34 cellular contexts compared by ENCODE assay signal in genomic region chrX:139156356-139156755, GRCh38.
"Had no signal": no experiment of that assay in that cellular context is flagged by ENCODE, and none has a peak within 500 bp of the region (broad histone marks: within the 10 kb centered on the region; RNA-seq: fewer than 3 reads in every experiment).

No MANE protein-coding gene starts in this region.

- H3K36me3 Mint-ChIP-seq: activated CD4-positive, alpha-beta memory T cell treated with anti-CD3 and anti-CD28 coated beads for 36 hours; activated CD8-positive, alpha-beta memory T cell treated with anti-CD3 and anti-CD28 coated beads, Interleukin-2, amount 10 ng/mL, durations not matched to agents 7 days and 5 days; activated naive CD4-positive, alpha-beta T cell treated with anti-CD3 and anti-CD28 coated beads, Interleukin-2, amount 10 ng/mL, durations not matched to agents 7 days and 5 days; activated naive CD8-positive, alpha-beta T cell treated with anti-CD3 and anti-CD28 coated beads, Interleukin-2, amount 10 ng/mL, durations not matched to agents 7 days and 5 days had no signal

- H3K27me3 ChIP-seq: ascending aorta, cardiac muscle cell, esophagus squamous epithelium, gastroesophageal sphincter, heart right ventricle had no signal

- H3K27ac Mint-ChIP-seq: activated CD4-positive, alpha-beta memory T cell treated with anti-CD3 and anti-CD28 coated beads for 36 hours; activated CD4-positive, alpha-beta T cell treated with anti-CD3 and anti-CD28 coated beads for 36 hours; activated CD4-positive, alpha-beta T cell treated with anti-CD3 and anti-CD28 coated beads, Interleukin-2, amount 10 ng/mL, durations not matched to agents 24 days and 14 days; activated CD8-positive, alpha-beta memory T cell treated with anti-CD3 and anti-CD28 coated beads, Interleukin-2, amount 10 ng/mL, durations not matched to agents 7 days and 5 days; activated CD8-positive, alpha-beta T cell treated with anti-CD3 and anti-CD28 coated beads, Interleukin-2, amount 10 ng/mL, durations not matched to agents 7 days and 5 days; activated naive CD4-positive, alpha-beta T cell treated with anti-CD3 and anti-CD28 coated beads, Interleukin-2, amount 10 ng/mL, durations not matched to agents 7 days and 5 days; activated naive CD4-positive, alpha-beta T cell treated with anti-CD3 and anti-CD28 coated beads, Interleukin-2, amount 50 U/mL, for 72 hours; activated naive CD8-positive, alpha-beta T cell treated with anti-CD3 and anti-CD28 coated beads, Interleukin-2, amount 10 ng/mL, durations not matched to agents 7 days and 5 days; activated T-cell treated with anti-CD3 and anti-CD28 coated beads, Interleukin-2, amount 50 U/mL, for 24 hours; activated T-cell treated with anti-CD3 and anti-CD28 coated beads, Interleukin-2, amount 50 U/mL, for 72 hours; brain; dendritic cell treated with granulocyte-macrophage colony-stimulating factor and Interleukin-4, amounts not matched to agents 40 ng/mL and 50 ng/mL, for 4 days; effector memory CD8-positive, alpha-beta T cell had no signal

- H3K9me3 Mint-ChIP-seq: activated CD4-positive, alpha-beta memory T cell treated with anti-CD3 and anti-CD28 coated beads for 36 hours; activated T-cell treated with anti-CD3 and anti-CD28 coated beads, Interleukin-2, amount 50 U/mL, for 24 hours had no signal

- H3K4me3 Mint-ChIP-seq: activated CD4-positive, alpha-beta memory T cell treated with anti-CD3 and anti-CD28 coated beads for 36 hours; activated CD4-positive, alpha-beta T cell treated with anti-CD3 and anti-CD28 coated beads for 36 hours; activated CD4-positive, alpha-beta T cell treated with anti-CD3 and anti-CD28 coated beads, Interleukin-2, amount 10 ng/mL, durations not matched to agents 24 days and 14 days; activated CD8-positive, alpha-beta memory T cell treated with anti-CD3 and anti-CD28 coated beads, Interleukin-2, amount 10 ng/mL, durations not matched to agents 7 days and 5 days; activated CD8-positive, alpha-beta T cell treated with anti-CD3 and anti-CD28 coated beads, Interleukin-2, amount 10 ng/mL, durations not matched to agents 7 days and 5 days; activated naive CD4-positive, alpha-beta T cell treated with anti-CD3 and anti-CD28 coated beads, Interleukin-2, amount 10 ng/mL, durations not matched to agents 7 days and 5 days; activated naive CD8-positive, alpha-beta T cell treated with anti-CD3 and anti-CD28 coated beads, Interleukin-2, amount 10 ng/mL, durations not matched to agents 7 days and 5 days; activated T-cell treated with anti-CD3 and anti-CD28 coated beads, Interleukin-2, amount 50 U/mL, for 24 hours; activated T-cell treated with anti-CD3 and anti-CD28 coated beads, Interleukin-2, amount 50 U/mL, for 72 hours; brain; dendritic cell treated with granulocyte-macrophage colony-stimulating factor and Interleukin-4, amounts not matched to agents 40 ng/mL and 50 ng/mL, for 4 days; effector memory CD8-positive, alpha-beta T cell had no signal

- H3K4me3 ChIP-seq: ascending aorta, breast epithelium, cardiac muscle cell, coronary artery, dorsolateral prefrontal cortex, esophagus squamous epithelium, gastroesophageal sphincter, heart right ventricle had no signal

- FAIRE-seq: endometrium, endothelial cell of umbilical vein had no signal

- H3K27me3 Mint-ChIP-seq: activated CD4-positive, alpha-beta memory T cell treated with anti-CD3 and anti-CD28 coated beads for 36 hours; activated CD4-positive, alpha-beta T cell treated with anti-CD3 and anti-CD28 coated beads for 36 hours; activated CD4-positive, alpha-beta T cell treated with anti-CD3 and anti-CD28 coated beads, Interleukin-2, amount 10 ng/mL, durations not matched to agents 24 days and 14 days; activated CD8-positive, alpha-beta memory T cell treated with anti-CD3 and anti-CD28 coated beads, Interleukin-2, amount 10 ng/mL, durations not matched to agents 7 days and 5 days; activated naive CD4-positive, alpha-beta T cell treated with anti-CD3 and anti-CD28 coated beads, Interleukin-2, amount 10 ng/mL, durations not matched to agents 7 days and 5 days; activated naive CD8-positive, alpha-beta T cell treated with anti-CD3 and anti-CD28 coated beads, Interleukin-2, amount 10 ng/mL, durations not matched to agents 7 days and 5 days; brain; effector memory CD8-positive, alpha-beta T cell had no signal

- H3K9me3 ChIP-seq: ascending aorta, breast epithelium, esophagus squamous epithelium, gastroesophageal sphincter had no signal

- H3K4me1 ChIP-seq: ascending aorta, breast epithelium, esophagus squamous epithelium, gastroesophageal sphincter, heart right ventricle had no signal

- DNase-seq: activated CD4-positive, alpha-beta memory T cell treated with anti-CD3 and anti-CD28 coated beads for 36 hours; activated CD4-positive, alpha-beta T cell treated with anti-CD3 and anti-CD28 coated beads for 36 hours; activated CD4-positive, alpha-beta T cell treated with anti-CD3 and anti-CD28 coated beads, Interleukin-2, amount 10 ng/mL, durations not matched to agents 24 days and 14 days; activated CD4-positive, CD25-positive, alpha-beta regulatory T cell; activated CD4-positive, CD25-positive, alpha-beta regulatory T cell treated with anti-CD3 and anti-CD28 coated beads, Interleukin-2, amount 50 U/mL, for 72 hours; activated CD8-positive, alpha-beta memory T cell treated with anti-CD3 and anti-CD28 coated beads, Interleukin-2, amount 10 ng/mL, durations not matched to agents 7 days and 5 days; activated CD8-positive, alpha-beta memory T cell treated with anti-CD3 and anti-CD28 coated beads, Interleukin-2, amount 50 U/mL, for 4 hours; activated CD8-positive, alpha-beta T cell treated with anti-CD3 and anti-CD28 coated beads, Interleukin-2, amount 10 ng/mL, durations not matched to agents 7 days and 5 days; activated gamma-delta T cell; activated naive CD4-positive, alpha-beta T cell; activated naive CD4-positive, alpha-beta T cell treated with anti-CD3 and anti-CD28 coated beads, Interleukin-2, amount 10 ng/mL, durations not matched to agents 7 days and 5 days; activated naive CD8-positive, alpha-beta T cell treated with anti-CD3 and anti-CD28 coated beads, Interleukin-2, amount 10 ng/mL, durations not matched to agents 7 days and 5 days; activated T-cell treated with anti-CD3 and anti-CD28 coated beads, Interleukin-2, amount 50 U/mL, for 24 hours; activated T-cell treated with anti-CD3 and anti-CD28 coated beads, Interleukin-2, amount 50 U/mL, for 72 hours; central memory CD4-positive, alpha-beta T cell; cerebellar nuclear complex; dorsolateral prefrontal cortex; effector CD4-positive, alpha-beta T cell; effector memory CD8-positive, alpha-beta T cell; esophagus squamous epithelium; foreskin melanocyte; heart right ventricle; T-helper 2 cell had no signal

- H3K36me3 ChIP-seq: ascending aorta, breast epithelium, cardiac muscle cell, esophagus squamous epithelium, gastroesophageal sphincter, heart right ventricle had no signal

- H3K4me1 Mint-ChIP-seq: activated CD4-positive, alpha-beta T cell treated with anti-CD3 and anti-CD28 coated beads for 36 hours; activated CD4-positive, alpha-beta T cell treated with anti-CD3 and anti-CD28 coated beads, Interleukin-2, amount 10 ng/mL, durations not matched to agents 24 days and 14 days; activated CD8-positive, alpha-beta memory T cell treated with anti-CD3 and anti-CD28 coated beads, Interleukin-2, amount 10 ng/mL, durations not matched to agents 7 days and 5 days; activated naive CD4-positive, alpha-beta T cell treated with anti-CD3 and anti-CD28 coated beads, Interleukin-2, amount 10 ng/mL, durations not matched to agents 7 days and 5 days; activated naive CD8-positive, alpha-beta T cell treated with anti-CD3 and anti-CD28 coated beads, Interleukin-2, amount 10 ng/mL, durations not matched to agents 7 days and 5 days; brain had no signal

- H3K27ac ChIP-seq: ascending aorta, breast epithelium, cardiac muscle cell, coronary artery, dorsolateral prefrontal cortex, epithelial cell of prostate, esophagus squamous epithelium, gastroesophageal sphincter, heart right ventricle had no signal
